In the genomic region with DNA sequence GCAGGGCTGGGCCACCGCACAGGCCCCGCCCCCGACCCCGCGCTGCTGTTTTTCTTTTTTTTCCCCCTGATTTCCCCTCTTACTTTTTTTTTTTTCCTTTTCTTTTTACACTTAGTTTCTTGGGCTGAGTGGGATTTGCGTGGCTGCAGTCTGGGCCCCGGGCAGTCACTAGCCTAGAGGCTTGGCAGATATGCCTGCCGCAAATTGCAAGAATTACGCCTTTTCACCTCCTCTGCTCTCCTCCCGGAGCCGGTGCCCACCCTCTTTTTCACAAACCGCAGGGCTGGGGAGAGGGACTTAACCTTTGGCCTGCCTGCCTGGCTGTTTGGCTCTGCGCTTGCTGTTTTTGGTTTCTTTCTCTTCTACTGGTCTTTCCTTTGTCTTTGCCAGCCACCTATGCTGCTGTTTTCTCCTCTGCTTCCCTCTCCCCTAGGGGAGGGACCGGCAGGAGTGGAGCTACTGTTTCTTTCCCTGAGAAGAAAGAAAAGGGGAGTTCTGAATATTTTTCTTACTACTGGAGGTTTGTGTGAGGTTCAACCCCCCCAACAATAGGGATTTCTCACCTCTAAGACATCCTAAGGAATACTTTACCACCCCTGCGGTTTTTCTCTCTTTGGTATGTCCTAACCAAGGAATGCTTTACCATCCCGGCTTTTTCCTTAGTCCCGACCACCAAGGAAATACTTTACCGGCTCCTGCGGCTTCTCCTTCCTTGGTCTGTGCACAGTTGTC, we compare ENCODE assay signal across 8 cellular contexts. TPM values are rescaled to one million over a fixed set of nuclear protein-coding genes. Genes with fewer than 3 reads are reported as not detected.
DNase-seq lines count a peak whose midpoint lies in the region; ATAC-seq and TF ChIP-seq lines count a peak whose summit lies in the region.

No MANE protein-coding gene starts in this region.

- intact Hi-C loops in CD14-positive monocyte (cut with micrococcal nuclease) (no loop called here), left colon (cut with DNase I, micrococcal nuclease) (no loop called here), stomach (cut with DNase I; ENCODE audit: low total_unique reads) (no loop called here), posterior vena cava (cut with DNase I) (no loop called here)

- H3K36me3 Mint-ChIP-seq in CD14-positive monocyte, result peaks cover 26 to 48% of the 10 kb centered on the region in 2 donors

- DNase-seq in CD14-positive monocyte (ENCODE audit: low spot score), result no peak
- DNase-seq in M059J (ENCODE audit: low read depth), result peak; percentile 91
- DNase-seq in cerebellar cortex (ENCODE audit: low spot score), result peak; percentile 25
- DNase-seq in left colon, result peak in 1 of 2 donors; percentile 34
- peak; percentile 43 for DNase-seq in stomach
- DNase-seq in SHP77 (lab: John Stamatoyannopoulos, UW), result no peak
- DNase-seq in posterior vena cava (ENCODE audit: low spot score), result no peak
- DNase-seq in COR-L47 (lab: John Stamatoyannopoulos, UW), result no peak

- peak overlapping the region; percentile 90 to 99 for H3K4me3 Mint-ChIP-seq in CD14-positive monocyte

- TF ChIP-seq EP300 in stomach (IDR thresholded peaks at IDR 0.05), result no peak

- WGBS in stomach, 5 donors, result 5 to 9% (median 6%) methylated on average over 19 of the region's 19 CpGs

- peak; percentile 48 for ATAC-seq in left colon

- no peak for TF ChIP-seq POLR2A in stomach (IDR thresholded peaks at IDR 0.05)

- H3K4me1 ChIP-seq in stomach, result peaks cover 23 to 97% (median 61%) of the 10 kb centered on the region in 4 donors

- peak overlapping the region; percentile 85 to 98 (median 89) for H3K27ac ChIP-seq in stomach

- H3K4me3 ChIP-seq in stomach, result peak overlapping the region; percentile 45 to 55 (median 50)

- H3K27me3 ChIP-seq in stomach, result no peaks in the 10 kb centered on the region

- peaks cover 53% of the 10 kb centered on the region for H3K4me1 Mint-ChIP-seq in CD14-positive monocyte

- peak overlapping the region in 5 of 7 donors; percentile 12 to 89 (median 76) for H3K27ac Mint-ChIP-seq in CD14-positive monocyte

- no peak for TF ChIP-seq CTCF in CD14-positive monocyte (IDR thresholded peaks at IDR 0.05)
- no peak for TF ChIP-seq CTCF in stomach (IDR thresholded peaks at IDR 0.05)

- H3K9me3 ChIP-seq in stomach, result no peaks in the 10 kb centered on the region

- peaks cover 8 to 29% (median 27%) of the 10 kb centered on the region in 4 donors for H3K36me3 ChIP-seq in stomach

- peaks cover 0 to under 1% (median 0%) of the 10 kb centered on the region in 7 donors for H3K9me3 Mint-ChIP-seq in CD14-positive monocyte

- H3K27me3 Mint-ChIP-seq in CD14-positive monocyte (ENCODE audit: low read depth in 3 of 3), result peaks cover 0 to 6% (median 0%) of the 10 kb centered on the region in 3 donors

RNA-seq across cellular contexts. Expression of gene ZNF552, which starts 11.0 kb away (rescaled TPM):
- 1 to 10 TPM; 2.0 to 2.9 TPM for polyA plus RNA-seq in CD14-positive monocyte
- total RNA-seq in M059J (2014; rRNA removed; shearing (Covaris generic)), result 0.69 and 0.84 TPM in 2 replicates
- 10 to 100 TPM; 24.1 to 31.7 TPM for total RNA-seq in left colon
- 10 to 100 TPM; 17.7 to 84.4 (median 69.4) TPM for total RNA-seq in stomach
- polyA plus RNA-seq in stomach, result 10 to 100 TPM in 2 of 3 donors, 1 to 10 TPM in 1; 9.6 to 15.5 (median 11.8) TPM
- total RNA-seq in posterior vena cava, result 1 to 10 TPM; 6.0 to 7.9 TPM

RNA-seq across cellular contexts. Expression of gene ZNF587B, which starts 26.3 kb away (rescaled TPM):
- under 1 TPM; 0.18 to 0.56 TPM for polyA plus RNA-seq in CD14-positive monocyte
- 8.3 and 8.5 TPM in 2 replicates for total RNA-seq in M059J (2014; rRNA removed; shearing (Covaris generic))
- total RNA-seq in left colon, result 10 to 100 TPM; 13.0 to 22.4 TPM
- total RNA-seq in stomach, result 10 to 100 TPM in 4 of 5 donors, not detected in 1; 10.4 to 60.6 (median 18.4) TPM
- 1 to 10 TPM; 3.0 to 5.2 (median 3.4) TPM for polyA plus RNA-seq in stomach
- total RNA-seq in posterior vena cava, result 10 to 100 TPM; 11.8 to 13.0 TPM

RNA-seq across cellular contexts. Expression of gene ZNF586, which starts 34.3 kb away (rescaled TPM):
- polyA plus RNA-seq in CD14-positive monocyte (10 to 100 TPM; 10.2 to 10.5 TPM), stomach (1 to 10 TPM; 5.5 to 7.2 (median 5.7) TPM)
- 11.8 and 14.2 TPM in 2 replicates for total RNA-seq in M059J (2014; rRNA removed; shearing (Covaris generic))
- total RNA-seq in left colon (10 to 100 TPM; 13.0 to 15.2 TPM), stomach (10 to 100 TPM in 2 of 5 donors, 1 to 10 TPM in 2, not detected in 1; 7.5 to 46.4 (median 13.0) TPM), posterior vena cava (10 to 100 TPM in 1 of 2 donors, 1 to 10 TPM in 1; 9.8 to 15.1 TPM)

RNA-seq across cellular contexts. Expression of gene ZNF587, which starts 45.9 kb away (rescaled TPM):
- polyA plus RNA-seq in CD14-positive monocyte, result 1 to 10 TPM in 1 of 2 donors, under 1 TPM in 1; 0.41 to 2.9 TPM
- total RNA-seq in M059J (2014; rRNA removed; shearing (Covaris generic)), result 6.5 and 19.6 TPM in 2 replicates
- 10 to 100 TPM; 50.5 to 64.8 TPM for total RNA-seq in left colon
- total RNA-seq in stomach, result 10 to 100 TPM; 18.0 to 52.7 (median 26.4) TPM
- polyA plus RNA-seq in stomach, result 10 to 100 TPM in 1 of 3 donors, 1 to 10 TPM in 2; 2.7 to 14.5 (median 4.4) TPM
- 10 to 100 TPM; 18.3 to 22.2 TPM for total RNA-seq in posterior vena cava

RNA-seq across cellular contexts. Expression of gene ZNF776, which starts 57.1 kb away (rescaled TPM):
- polyA plus RNA-seq in CD14-positive monocyte (1 to 10 TPM; 1.9 to 2.9 TPM), stomach (1 to 10 TPM; 1.9 to 4.4 (median 2.9) TPM)
- 11.4 and 12.8 TPM in 2 replicates for total RNA-seq in M059J (2014; rRNA removed; shearing (Covaris generic))
- total RNA-seq in left colon (10 to 100 TPM; 13.3 to 16.5 TPM), stomach (10 to 100 TPM; 11.1 to 72.0 (median 27.7) TPM), posterior vena cava (10 to 100 TPM in 1 of 2 donors, 1 to 10 TPM in 1; 9.4 to 11.1 TPM)

Comparison
In these comparisons a context has a peak if more than half of its experiments do, and no peak if none do; other contexts are left out.
1. DNase-seq: peak in M059J (single experiment), cerebellar cortex (single experiment) and stomach (single experiment); none in CD14-positive monocyte (single experiment), SHP77 (0 of 2), posterior vena cava (single experiment) and COR-L47 (single experiment).